Comparison of ENCODE assay signal across 24 cellular contexts in genomic region chr1:92380867-92381266, GRCh38.
"Had no signal": no experiment of that assay in that cellular context is flagged by ENCODE, and none has a peak within 500 bp of the region (broad histone marks: within the 10 kb centered on the region; RNA-seq: fewer than 3 reads in every experiment).

No MANE protein-coding gene starts in this region.

- DNase-seq: activated CD4-positive, alpha-beta T cell treated with anti-CD3 and anti-CD28 coated beads for 36 hours; activated CD4-positive, alpha-beta T cell treated with anti-CD3 and anti-CD28 coated beads, Interleukin-2, amount 50 U/mL, for 1 hour; activated CD8-positive, alpha-beta memory T cell treated with anti-CD3 and anti-CD28 coated beads, Interleukin-2, amount 10 ng/mL, durations not matched to agents 7 days and 5 days; activated effector memory CD4-positive, alpha-beta T cell treated with Interleukin-2 at 50 U/mL for 16 hours; activated naive CD4-positive, alpha-beta T cell; activated T-cell treated with anti-CD3 and anti-CD28 coated beads, Interleukin-2, amount 50 U/mL, for 24 hours; brain microvascular endothelial cell; MG63; MV-4-11; NCI-H1105; NCI-H1436; NCI-H1694 treated with DMSO at 0.1 percent for 48 hours; NCI-H2029 treated with DMSO at 0.1 percent for 48 hours; NCI-H524; Peyer's patch; Right ventricle myocardium superior; SJCRH30; SK-N-SH; T-helper 1 cell; WERI-Rb-1 had no signal

- H3K27ac Mint-ChIP-seq: activated CD4-positive, alpha-beta T cell treated with anti-CD3 and anti-CD28 coated beads for 36 hours; activated CD8-positive, alpha-beta memory T cell treated with anti-CD3 and anti-CD28 coated beads, Interleukin-2, amount 10 ng/mL, durations not matched to agents 7 days and 5 days; activated naive CD8-positive, alpha-beta T cell; activated T-cell treated with anti-CD3 and anti-CD28 coated beads, Interleukin-2, amount 50 U/mL, for 24 hours; activated T-helper 1 cell treated with anti-CD3 and anti-CD28 coated beads, Interleukin-12 subunit alpha, Interleukin-12 subunit beta, Interleukin-2, Interleukin-4 antibody, amounts not matched to agents 30 ng/mL and 10 ng/mL and 1 ng/mL, durations not matched to agents 14 hours and 24 hours and 36 hours had no signal

- ATAC-seq: activated CD4-positive, alpha-beta T cell treated with anti-CD3 and anti-CD28 coated beads for 36 hours; activated CD8-positive, alpha-beta memory T cell treated with anti-CD3 and anti-CD28 coated beads, Interleukin-2, amount 10 ng/mL, durations not matched to agents 7 days and 5 days had no signal

- H3K4me3 Mint-ChIP-seq: activated CD4-positive, alpha-beta T cell treated with anti-CD3 and anti-CD28 coated beads for 36 hours; activated CD8-positive, alpha-beta memory T cell treated with anti-CD3 and anti-CD28 coated beads, Interleukin-2, amount 10 ng/mL, durations not matched to agents 7 days and 5 days; activated naive CD8-positive, alpha-beta T cell; activated T-cell treated with anti-CD3 and anti-CD28 coated beads, Interleukin-2, amount 50 U/mL, for 24 hours; activated T-helper 1 cell treated with anti-CD3 and anti-CD28 coated beads, Interleukin-12 subunit alpha, Interleukin-12 subunit beta, Interleukin-2, Interleukin-4 antibody, amounts not matched to agents 30 ng/mL and 10 ng/mL and 1 ng/mL, durations not matched to agents 14 hours and 24 hours and 36 hours; central memory CD8-positive, alpha-beta T cell had no signal

- H3K27ac ChIP-seq: brain microvascular endothelial cell, Peyer's patch, RWPE1, SJCRH30, WERI-Rb-1 had no signal

- H3K27me3 Mint-ChIP-seq: activated CD4-positive, alpha-beta T cell treated with anti-CD3 and anti-CD28 coated beads for 36 hours; activated CD8-positive, alpha-beta memory T cell treated with anti-CD3 and anti-CD28 coated beads, Interleukin-2, amount 10 ng/mL, durations not matched to agents 7 days and 5 days; activated naive CD8-positive, alpha-beta T cell; activated T-cell treated with anti-CD3 and anti-CD28 coated beads, Interleukin-2, amount 50 U/mL, for 24 hours; central memory CD8-positive, alpha-beta T cell had no signal

- H3K9me3 Mint-ChIP-seq: activated T-cell treated with anti-CD3 and anti-CD28 coated beads, Interleukin-2, amount 50 U/mL, for 24 hours; central memory CD8-positive, alpha-beta T cell had no signal
